9 cellular contexts compared by ENCODE assay signal in the genomic region with DNA sequence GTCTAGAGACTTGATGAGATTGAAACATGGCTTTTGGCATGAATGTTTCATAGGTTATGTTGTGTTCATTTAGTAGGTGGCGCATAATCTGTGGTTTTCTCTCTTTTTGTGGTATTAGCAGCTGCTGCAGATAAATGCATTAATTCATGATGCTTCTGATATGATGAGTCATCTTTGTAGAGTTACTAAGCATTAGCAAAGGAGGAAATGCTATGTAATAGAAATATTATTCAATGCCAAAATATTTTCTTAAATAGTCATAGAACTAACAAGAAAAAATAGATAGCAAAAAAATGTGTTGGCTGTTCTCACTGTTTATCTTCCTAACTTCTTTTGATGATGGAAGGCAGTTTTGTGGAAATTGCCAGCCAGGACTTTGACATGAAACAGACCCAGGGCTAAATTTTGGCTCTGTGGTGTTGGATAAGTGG. TPM values are rescaled to one million over a fixed set of nuclear protein-coding genes. Genes with fewer than 3 reads are reported as not detected.
DNase-seq lines count a peak whose midpoint lies in the region; ATAC-seq and TF ChIP-seq lines count a peak whose summit lies in the region.
"Had no signal": no experiment of that assay in that cellular context is flagged by ENCODE, and none has a peak within 500 bp of the region (broad histone marks: within the 10 kb centered on the region; RNA-seq: fewer than 3 reads in every experiment).

No MANE protein-coding gene starts in this region.

- no peak for ATAC-seq in HG03097 (IDR thresholded peaks at IDR 0.05; ENCODE audit: low FRiP score, unreplicated experiment)

- H3K36me3 ChIP-seq in adrenal gland (replicated peaks in 1 of 2) (no peaks in the 10 kb centered on the region), liver (ENCODE audit: control insufficient read depth in 4 of 4, insufficient read depth in 3 of 4, low read depth in 1 of 4, low read length in 3 of 4) (no peaks in the 10 kb centered on the region), ascending aorta (no peaks in the 10 kb centered on the region)

- intact Hi-C loops in adrenal gland (cut with DNase I) (no loop called here), ascending aorta (cut with DNase I) (loop anchor here (10.0 kb wide), 4 partner anchors 601 to 1881 kb away; partner anchors contain the start of genes RRAGB, SPIN3 and UBQLN2)

- H3K4me1 ChIP-seq in adrenal gland (replicated peaks in 1 of 2) (peaks cover 12 to 25% of the 10 kb centered on the region in 2 donors), liver (ENCODE audit: control insufficient read depth in 4 of 4, insufficient read depth in 4 of 4, low read length in 3 of 4) (peaks cover 0 to 6% (median 4%) of the 10 kb centered on the region in 4 donors), ascending aorta (no peaks in the 10 kb centered on the region)

- H3K27ac ChIP-seq in adrenal gland, result peak overlapping the region in 3 of 5 donors; percentile 6 to 39 (median 33)
- peak overlapping the region; percentile 57 to 82 for H3K27ac ChIP-seq in liver (ENCODE audit: low read depth in 1 of 2, low read length in 2 of 2)
- H3K27ac ChIP-seq in ascending aorta, result peak overlapping the region in 1 of 2 donors; percentile 33

- no peak overlapping the region for H3K9ac ChIP-seq in liver (ENCODE audit: low read depth in 1 of 2, low read length in 2 of 2)

- TF ChIP-seq POLR2A in adrenal gland (IDR thresholded peaks at IDR 0.05), result no peak

- TF ChIP-seq CTCF in adrenal gland (IDR thresholded peaks at IDR 0.05) (no peak), liver (IDR thresholded peaks at IDR 0.05; ENCODE audit: low read depth, low read length, missing input control) (no peak), ascending aorta (IDR thresholded peaks at IDR 0.05) (no peak)

- WGBS in adrenal gland, 4 donors, result 45 to 65% (median 57%) methylated on average over 1 of the region's 1 CpG
- WGBS in liver, result 48% methylated on average over 1 of the region's 1 CpG

- in situ Hi-C loops in ACHN (cut with HindIII; ENCODE audit: low pct_ligation_motif_present, low pct_unique_long_range_greater_than_20kb, low sequenced_read_pairs), result no loop called here

- no peaks in the 10 kb centered on the region for H3K27me3 ChIP-seq in adrenal gland
- no peaks in the 10 kb centered on the region for H3K27me3 ChIP-seq in liver (ENCODE audit: control insufficient read depth in 4 of 4, insufficient read depth in 4 of 4, low read length in 3 of 4)
- H3K27me3 ChIP-seq in ascending aorta, result no peaks in the 10 kb centered on the region

- DNase-seq in ACHN (peak; percentile 8), HS-5 (ENCODE audit: low read depth) (peak; percentile 50), adrenal gland (peak in 2 of 7 donors; percentile 10 to 51), NCI-H1436 (lab: John Stamatoyannopoulos, UW) (no peak), ascending aorta (ENCODE audit: low spot score in 2 of 2) (no peak), DMS153 treated with DMSO at 0.1 percent for 48 hours (lab: John Stamatoyannopoulos, UW; ENCODE audit: unreplicated experiment) (no peak)
- DNase-seq: NCI-H2107 had no signal

- H3K4me3 ChIP-seq in adrenal gland (no peak overlapping the region), liver (ENCODE audit: low read depth in 1 of 3, low read length in 3 of 3) (peak overlapping the region; percentile 40 to 68 (median 47)), ascending aorta (no peak overlapping the region)

- no peak for TF ChIP-seq RAD21 in liver (IDR thresholded peaks at IDR 0.05)

- H3K9me3 ChIP-seq in adrenal gland (replicated peaks in 1 of 3), result no peaks in the 10 kb centered on the region
- H3K9me3 ChIP-seq in liver (ENCODE audit: control insufficient read depth in 4 of 4, low read length in 3 of 4), result no peaks in the 10 kb centered on the region
- H3K9me3 ChIP-seq in ascending aorta, result no peaks in the 10 kb centered on the region

TF ChIP-seq in liver, 16 proteins besides CTCF, POLR2A, EP300 and RAD21:
- TF ChIP-seq EGR1 (IDR thresholded peaks at IDR 0.05; ENCODE audit: low read depth in 2 of 2) (no peak), FOXA2 (IDR thresholded peaks at IDR 0.05) (no peak), ATF3 (IDR thresholded peaks at IDR 0.05) (no peak), HNF4A (conservative IDR thresholded peaks at IDR 0.05) (peak in 1 of 2 donors; percentile 7), TAF1 (conservative IDR thresholded peaks at IDR 0.05) (no peak), SP1 (IDR thresholded peaks at IDR 0.05) (no peak), REST (IDR thresholded peaks at IDR 0.05) (no peak), JUND (IDR thresholded peaks at IDR 0.05) (peak in 1 of 2 donors; percentile 41), YY1 (IDR thresholded peaks at IDR 0.05) (no peak), HNF4G (IDR thresholded peaks at IDR 0.05) (no peak), NR2F2 (IDR thresholded peaks at IDR 0.05) (no peak), GABPA (IDR thresholded peaks at IDR 0.05 in 1 of 2, conservative IDR thresholded peaks at IDR 0.05 in 1 of 2) (no peak), FOXA1 (IDR thresholded peaks at IDR 0.05) (no peak), RXRA (IDR thresholded peaks at IDR 0.05) (no peak), MAX (IDR thresholded peaks at IDR 0.05) (no peak)
- TF ChIP-seq, protein P1, sequence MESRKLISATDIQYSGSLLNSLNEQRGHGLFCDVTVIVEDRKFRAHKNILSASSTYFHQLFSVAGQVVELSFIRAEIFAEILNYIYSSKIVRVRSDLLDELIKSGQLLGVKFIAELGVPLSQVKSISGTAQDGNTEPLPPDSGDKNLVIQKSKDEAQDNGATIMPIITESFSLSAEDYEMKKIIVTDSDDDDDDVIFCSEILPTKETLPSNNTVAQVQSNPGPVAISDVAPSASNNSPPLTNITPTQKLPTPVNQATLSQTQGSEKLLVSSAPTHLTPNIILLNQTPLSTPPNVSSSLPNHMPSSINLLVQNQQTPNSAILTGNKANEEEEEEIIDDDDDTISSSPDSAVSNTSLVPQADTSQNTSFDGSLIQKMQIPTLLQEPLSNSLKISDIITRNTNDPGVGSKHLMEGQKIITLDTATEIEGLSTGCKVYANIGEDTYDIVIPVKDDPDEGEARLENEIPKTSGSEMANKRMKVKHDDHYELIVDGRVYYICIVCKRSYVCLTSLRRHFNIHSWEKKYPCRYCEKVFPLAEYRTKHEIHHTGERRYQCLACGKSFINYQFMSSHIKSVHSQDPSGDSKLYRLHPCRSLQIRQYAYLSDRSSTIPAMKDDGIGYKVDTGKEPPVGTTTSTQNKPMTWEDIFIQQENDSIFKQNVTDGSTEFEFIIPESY (IDR thresholded peaks at IDR 0.05), result no peak

RNA-seq across cellular contexts. Expression of gene ZXDB, which starts 3.6 kb away (rescaled TPM):
- 10 to 100 TPM in 1 of 8 donors, 1 to 10 TPM in 7; 6.3 to 31.3 (median 7.9) TPM for total RNA-seq in adrenal gland
- polyA plus RNA-seq in adrenal gland, result 1 to 10 TPM; 1.4 to 5.7 (median 1.9) TPM
- total RNA-seq in liver, result 10 to 100 TPM in 1 of 2 donors, 1 to 10 TPM in 1; 3.6 to 11.0 TPM
- polyA plus RNA-seq in liver, result 1 to 10 TPM; 2.4 to 3.7 TPM
- 8.5 TPM for total RNA-seq in ascending aorta

Comparison
In these comparisons a context has a peak if more than half of its experiments do, and no peak if none do; other contexts are left out.
1. DNase-seq: peak in ACHN (single experiment) and HS-5 (single experiment); none in NCI-H1436 (single experiment), ascending aorta (0 of 2) and DMS153 treated with DMSO at 0.1 percent for 48 hours (single experiment).
2. H3K4me3 ChIP-seq: peak in liver (3 of 3); none in adrenal gland (0 of 4) and ascending aorta (0 of 2).